ENCODE assay signal across 8 cellular contexts in genomic region chr5:138352071-138352721, GRCh38. TPM values are rescaled to one million over a fixed set of nuclear protein-coding genes. Genes with fewer than 3 reads are reported as not detected.
DNase-seq lines count a peak whose midpoint lies in the region; ATAC-seq, FAIRE-seq and TF ChIP-seq lines count a peak whose summit lies in the region.

Gene KDM3B, plus strand, starts transcription at chr5:138352685. Its CDS starts 111 bp downstream, at chr5:138352796.

- H3K36me3 ChIP-seq in mammary epithelial cell (ENCODE audit: insufficient read depth, low read length), result peaks cover 2% of the 10 kb centered on the region

- no peaks in the 10 kb centered on the region for H4K20me1 ChIP-seq in mammary epithelial cell (ENCODE audit: insufficient read depth, low read length)

- H3K4me3 ChIP-seq in A549, result peak within 1 kb of the TSS; percentile 99
- peak within 1 kb of the TSS; percentile 86 for H3K4me3 ChIP-seq in WI38 (ENCODE audit: low read depth, low read length)
- H3K4me3 ChIP-seq in mammary epithelial cell (replicated peaks in 1 of 3; ENCODE audit: insufficient read depth in 1 of 3, low read depth in 2 of 3, low read length in 3 of 3), result peak within 1 kb of the TSS; percentile 77 to 83 (median 82)

- peak within 1 kb of the TSS; percentile 96 for H3K4me2 ChIP-seq in A549
- peak within 1 kb of the TSS; percentile 81 for H3K4me2 ChIP-seq in mammary epithelial cell (ENCODE audit: insufficient read depth, low read depth, low read length)

- CTCF ChIA-PET in A549 (lab: Yijun Ruan, JAX), result interaction anchor here (0.6 to 6.2 kb wide), 56 partner anchors 7 to 1667 kb away, joined by 3 to 197 read pairs (median 6); partner anchors contain the start of genes CDC23, CDC25C, FAM53C and GFRA3
- CTCF ChIA-PET in mammary epithelial cell (lab: Charles Lee; ENCODE audit: low non-redundant PET), result interaction anchor here (0.5 to 1.6 kb wide), 7 partner anchors 14 to 1167 kb away, joined by 3 to 19 read pairs (median 8); partner anchors contain the start of genes CDC25C and FAM53C

- in situ Hi-C loops in mammary epithelial cell (cut with MboI; ENCODE audit: low sequenced_read_pairs in 2 of 2), result no loop called here

- DNase-seq in A549 (ENCODE audit: low read depth in 1 of 2, low spot score in 1 of 2), result peak; percentile 87 to 94
- peak; percentile 41 for DNase-seq in NCI-H2171 (lab: John Stamatoyannopoulos, UW)
- DNase-seq in mammary epithelial cell, result peak; percentile 81
- DNase-seq in immature natural killer cell, result peak; percentile 94 to 95 (median 95)
- peak; percentile 59 for DNase-seq in smooth muscle cell of the brain vasculature (ENCODE audit: low read depth, low spot score)

- peak; percentile 99 for TF ChIP-seq CTCF in A549 (IDR thresholded peaks at IDR 0.05)
- peak; percentile 100 for TF ChIP-seq CTCF in WI38 (IDR thresholded peaks at IDR 0.05; ENCODE audit: low read depth, low read length)
- TF ChIP-seq CTCF in mammary epithelial cell (conservative IDR thresholded peaks at IDR 0.05 in 1 of 2, IDR thresholded peaks at IDR 0.05 in 1 of 2; ENCODE audit: extremely low read depth in 1 of 2, insufficient read depth in 1 of 2, low read depth in 1 of 2, low read length in 2 of 2), result peak; percentile 98

- POLR2A ChIA-PET in A549 (lab: Yijun Ruan, JAX), result interaction anchor here (0.6 to 4.5 kb wide), 8 partner anchors 11 to 510 kb away, joined by 3 to 68 read pairs (median 6); partner anchors contain the start of genes BRD8, CDC23, CDC25C and EGR1

- WGBS in A549 (ENCODE audit: missing lambda C conversion rate), result 31% methylated on average over 4 of the region's 30 CpGs
- WGBS in mammary epithelial cell (ENCODE audit: low coverage, missing lambda C conversion rate), result 50% methylated on average over 4 of the region's 30 CpGs

- no peaks in the 10 kb centered on the region for H3K27me3 ChIP-seq in mammary epithelial cell (ENCODE audit: insufficient read depth, low read length)

- peak; percentile 21 to 31; a peak in 2 of 5 replicates for TF ChIP-seq RAD21 in A549 (conservative IDR thresholded peaks at IDR 0.05 in 1 of 2, IDR thresholded peaks at IDR 0.05 in 1 of 2)

- peak within 1 kb of the TSS; percentile 94 to 99 (median 94) for H3K27ac Mint-ChIP-seq in immature natural killer cell

- FAIRE-seq in A549 (lab: Jason Lieb, UNC), result no peak

- H3K27me3 Mint-ChIP-seq in immature natural killer cell (ENCODE audit: low read depth in 3 of 3), result peaks cover 10 to 23% (median 15%) of the 10 kb centered on the region in 3 donors

- H3K9me3 ChIP-seq in A549 (peaks cover 9% of the 10 kb centered on the region; the same call in 2 of the 3 replicates), mammary epithelial cell (replicated peaks; ENCODE audit: insufficient read depth, low read length) (peaks cover 4% of the 10 kb centered on the region)

- BruUV-seq in mammary epithelial cell (replicated peaks; lab: Mats Ljungman, UMichigan), result no TSS peak

- peak within 1 kb of the TSS; percentile 96 to 100 for H3K27ac ChIP-seq in A549
- H3K27ac ChIP-seq in mammary epithelial cell (ENCODE audit: insufficient read depth, low read depth, low read length), result peak within 1 kb of the TSS; percentile 65

- peak within 1 kb of the TSS; percentile 83 for H2AFZ ChIP-seq in mammary epithelial cell (ENCODE audit: low read depth, low read length)

- dilution Hi-C loops in mammary epithelial cell (cut with HindIII; ENCODE audit: low sequenced_read_pairs), result loop anchor here (5.0 kb wide), 1 partner anchor 55 kb away; no protein-coding TSS in a partner anchor

- no peak for TF ChIP-seq EP300 in A549 (IDR thresholded peaks at IDR 0.05)

- intact Hi-C loops in mammary epithelial cell (cut with micrococcal nuclease), result loop anchor here (1.0 to 5.0 kb wide), 3 partner anchors 15 to 189 kb away; no protein-coding TSS in a partner anchor

- H3K4me1 Mint-ChIP-seq in immature natural killer cell, result peaks cover 46 to 61% of the 10 kb centered on the region in 2 donors

- H3K9ac ChIP-seq in mammary epithelial cell (ENCODE audit: insufficient read depth, low read length), result peak within 1 kb of the TSS; percentile 83

- H3K36me3 Mint-ChIP-seq in immature natural killer cell, result peaks cover 0 to 5% (median 0%) of the 10 kb centered on the region in 3 donors

- ATAC-seq in A549, result peak; percentile 60 to 76
- peak; percentile 37 for ATAC-seq in GM18517 (IDR thresholded peaks at IDR 0.05; ENCODE audit: unreplicated experiment)
- peak; percentile 47 for ATAC-seq in HG03064 (IDR thresholded peaks at IDR 0.05; ENCODE audit: low read depth, unreplicated experiment)

- H3K4me1 ChIP-seq in A549 (peaks cover 19% of the 10 kb centered on the region), mammary epithelial cell (ENCODE audit: insufficient read depth, low read length) (peaks cover 18% of the 10 kb centered on the region)

- peaks cover 0 to 6% (median 0%) of the 10 kb centered on the region in 6 donors for H3K9me3 Mint-ChIP-seq in immature natural killer cell

- peak within 1 kb of the TSS; percentile 90 to 99 (median 93) for H3K4me3 Mint-ChIP-seq in immature natural killer cell

- no peak for TF ChIP-seq POLR2A in A549 (IDR thresholded peaks at IDR 0.05; ENCODE audit: low read length)

- H3K79me2 ChIP-seq in mammary epithelial cell (ENCODE audit: insufficient read depth, low read length), result peaks cover 46% of the 10 kb centered on the region

TF ChIP-seq in A549, 52 proteins besides CTCF, POLR2A, EP300 and RAD21:
- no peak for TF ChIP-seq E2F6 (IDR thresholded peaks at IDR 0.05; ENCODE audit: borderline replicate concordance, low read depth)
- no peak for TF ChIP-seq HEYL (CRISPR knock-in tag; IDR thresholded peaks at IDR 0.05)
- no peak for TF ChIP-seq FOSL2 (IDR thresholded peaks at IDR 0.05)
- TF ChIP-seq FOSL2 (CRISPR knock-in tag; IDR thresholded peaks at IDR 0.05), result peak; percentile 27; the same call in 1 of the 2 replicates
- TF ChIP-seq ZNF302 (CRISPR knock-in tag; IDR thresholded peaks at IDR 0.05), result no peak
- TF ChIP-seq NR3C1 (IDR thresholded peaks at IDR 0.05), result no peak
- TF ChIP-seq SMC3 (IDR thresholded peaks at IDR 0.05), result peak; percentile 30; the same call in 2 of the 3 replicates
- no peak for TF ChIP-seq ZC3H11A (IDR thresholded peaks at IDR 0.05)

RNA-seq across cellular contexts. Expression of gene KDM3B, which starts in this region (rescaled TPM):
- polyA plus RNA-seq in A549 (2011; rRNA removed) (50.6 and 52.5 TPM in 2 replicates), A549 (2017; fragmentation: RNase III; extraction: RNeasy Plus Mini Kit Qiagen cat#74134 plus additional on column Dnase treatment) (35.4 to 38.1 TPM (median 37.4 TPM) in 3 replicates), mammary epithelial cell (18.6 TPM), immature natural killer cell (10 to 100 TPM in 1 of 3 donors, 1 to 10 TPM in 2; 4.0 to 14.5 (median 7.2) TPM)
- polyA plus RNA-seq in A549 (2012; cell fraction: cytosol; rRNA removed), result 17.9 and 23.5 TPM in 2 replicates
- 18.4 and 28.9 TPM in 2 replicates for polyA plus RNA-seq in A549 (2012; cell fraction: nucleus; rRNA removed)
- polyA minus RNA-seq in A549 (2011; rRNA and poly(A)+ RNA removed), result 60.8 and 61.3 TPM in 2 replicates
- 10 to 100 TPM; 35.6 to 42.7 TPM for total RNA-seq in mammary epithelial cell
- polyA minus RNA-seq in mammary epithelial cell, result 68.3 TPM

Comparison
In these comparisons a context has a peak if more than half of its experiments do, and no peak if none do; other contexts are left out.
1. Peak in every context shown above with its lines: DNase-seq, ATAC-seq, H3K4me3 ChIP-seq and H3K27ac ChIP-seq.
2. DNase-seq: peak in every context shown above with its lines; median percentile 95 in immature natural killer cell; 90 in A549; 81 in mammary epithelial cell; 59 in smooth muscle cell of the brain vasculature; 41 in NCI-H2171.